ENCODE assay signal across 14 cellular contexts in genomic region chr19:8373867-8374813, GRCh38. TPM values are rescaled to one million over a fixed set of nuclear protein-coding genes. Genes with fewer than 3 reads are reported as not detected.
A peak's percentile ranks its signal among the peaks of the same experiment; 100 is the strongest.
DNase-seq lines count a peak whose midpoint lies in the region; ATAC-seq, FAIRE-seq and TF ChIP-seq lines count a peak whose summit lies in the region.
"Had no signal": no experiment of that assay in that cellular context is flagged by ENCODE, and none has a peak within 500 bp of the region (broad histone marks: within the 10 kb centered on the region; RNA-seq: fewer than 3 reads in every experiment).

No MANE protein-coding gene starts in this region.

- WGBS in hepatocyte (ENCODE audit: low lambda C conversion rate, missing lambda C conversion rate) = 88% methylated on average over 26 of the region's 26 CpGs
- 60 to 75% (median 64%) methylated on average over 26 of the region's 26 CpGs for WGBS in small intestine, 3 donors

- H3K79me2 ChIP-seq in GM23338 (replicated peaks; ENCODE audit: insufficient read depth) (no peaks in the 10 kb centered on the region), hepatocyte (no peaks in the 10 kb centered on the region)

- no peak overlapping the region for H2AFZ ChIP-seq in GM23338
- H2AFZ ChIP-seq in hepatocyte = no peak overlapping the region

- H3F3A ChIP-seq in GM23338 (replicated peaks; ENCODE audit: low read depth) = 0 out of 2 replicates have a peak, but pooled peaks cover 2% of the 10 kb centered on the region

- TF ChIP-seq CTCF in GM23338 (conservative IDR thresholded peaks at IDR 0.05; ENCODE audit: low read depth in 2 of 2) = peak in 1 of 2 experiments; percentile 53; a peak in 2 of 4 replicates
- no peak for TF ChIP-seq CTCF in astrocyte of the spinal cord (IDR thresholded peaks at IDR 0.05; ENCODE audit: low read depth, low read length)
- no peak for TF ChIP-seq CTCF in hepatocyte (IDR thresholded peaks at IDR 0.05; ENCODE audit: poor library complexity)
- no peak for TF ChIP-seq CTCF in vagina (IDR thresholded peaks at IDR 0.05)

- H3K4me2 ChIP-seq in GM23338 (no peak overlapping the region), hepatocyte (no peak overlapping the region)
- H3K4me2 ChIP-seq: BLaER1 had no signal

- TF ChIP-seq POLR2A in vagina (IDR thresholded peaks at IDR 0.05) = no peak

- no peak overlapping the region for H3K4me3 Mint-ChIP-seq in GM23338
- H3K4me3 Mint-ChIP-seq: natural killer cell had no signal

- H3K36me3 ChIP-seq in GM23338 (ENCODE audit: insufficient read depth) (no peaks in the 10 kb centered on the region), hepatocyte (replicated peaks; ENCODE audit: insufficient read depth, low read depth) (no peaks in the 10 kb centered on the region), small intestine (ENCODE audit: control insufficient read depth in 2 of 2, insufficient read depth in 2 of 2, low read length in 2 of 2) (no peaks in the 10 kb centered on the region), vagina (peaks cover 0 to 14% of the 10 kb centered on the region in 2 donors)

- H3K9me3 ChIP-seq in hepatocyte (ENCODE audit: low read depth) (no peaks in the 10 kb centered on the region), small intestine (ENCODE audit: control insufficient read depth, low read depth) (no peaks in the 10 kb centered on the region), vagina (no peaks in the 10 kb centered on the region)

- peaks cover 14% of the 10 kb centered on the region for H3K36me3 Mint-ChIP-seq in GM23338 (ENCODE audit: low read depth)
- H3K36me3 Mint-ChIP-seq: natural killer cell had no signal

- no peak overlapping the region for H3K27ac ChIP-seq in GM23338 (ENCODE audit: low read depth)
- H3K27ac ChIP-seq in hepatocyte = peak overlapping the region; percentile 30
- peak overlapping the region in 1 of 2 donors; percentile 59 for H3K27ac ChIP-seq in small intestine (ENCODE audit: low read depth in 1 of 2, low read length in 1 of 2)
- no peak overlapping the region for H3K27ac ChIP-seq in vagina
- H3K27ac ChIP-seq: BLaER1 had no signal

- no peak overlapping the region for H3K27ac Mint-ChIP-seq in GM23338
- H3K27ac Mint-ChIP-seq: activated naive CD4-positive, alpha-beta T cell treated with anti-CD3 and anti-CD28 coated beads, Interleukin-2, amount 50 U/mL, for 72 hours; natural killer cell had no signal

- H3K9me2 ChIP-seq in GM23338 (ENCODE audit: insufficient read depth) = no peaks in the 10 kb centered on the region
- H3K9me2 ChIP-seq in hepatocyte (replicated peaks; ENCODE audit: insufficient read depth) = no peaks in the 10 kb centered on the region

- H3K4me3 ChIP-seq in GM23338 (no peak overlapping the region), astrocyte of the spinal cord (ENCODE audit: low read depth, low read length) (no peak overlapping the region), hepatocyte (no peak overlapping the region), small intestine (ENCODE audit: low read depth in 1 of 2, low read length in 2 of 2) (no peak overlapping the region), vagina (no peak overlapping the region)
- H3K4me3 ChIP-seq: BLaER1 had no signal

- H3K4me1 ChIP-seq in GM23338 (ENCODE audit: insufficient read depth) = no peaks in the 10 kb centered on the region
- H3K4me1 ChIP-seq in hepatocyte (ENCODE audit: insufficient read depth) = peaks cover 3% of the 10 kb centered on the region
- H3K4me1 ChIP-seq in small intestine (ENCODE audit: control insufficient read depth in 2 of 2, insufficient read depth in 1 of 2, low read depth in 1 of 2, low read length in 1 of 2) = peaks cover 0 to 2% of the 10 kb centered on the region in 2 donors
- no peaks in the 10 kb centered on the region for H3K4me1 ChIP-seq in vagina

- no peaks in the 10 kb centered on the region for H3K27me3 ChIP-seq in GM23338 (ENCODE audit: insufficient read depth)
- no peaks in the 10 kb centered on the region for H3K27me3 ChIP-seq in hepatocyte
- H3K27me3 ChIP-seq in small intestine (ENCODE audit: control insufficient read depth in 2 of 2, insufficient read depth in 2 of 2, low read length in 2 of 2) = no peaks in the 10 kb centered on the region
- H3K27me3 ChIP-seq in vagina = no peaks in the 10 kb centered on the region
- H3K27me3 ChIP-seq: BLaER1 had no signal

- ATAC-seq in GM23338 (peak; percentile 50; the same call in 2 of the 3 replicates), HG02763 (IDR thresholded peaks at IDR 0.05; ENCODE audit: unreplicated experiment) (no peak)
- ATAC-seq: activated naive CD4-positive, alpha-beta T cell treated with anti-CD3 and anti-CD28 coated beads, Interleukin-2, amount 50 U/mL, for 72 hours; natural killer cell had no signal

- in situ Hi-C loops in astrocyte of the spinal cord (cut with HindIII; ENCODE audit: low sequenced_read_pairs) = no loop called here

- peaks cover 8% of the 10 kb centered on the region for H3K27me3 Mint-ChIP-seq in GM23338 (ENCODE audit: insufficient read depth, low read depth, poor library complexity)

- intact Hi-C loops in vagina (cut with DNase I) = no loop called here

- no peaks in the 10 kb centered on the region for H4K20me1 ChIP-seq in GM23338 (replicated peaks; ENCODE audit: insufficient read depth)
- H4K20me1 ChIP-seq in hepatocyte (ENCODE audit: insufficient read depth, poor library complexity, severe bottlenecking) = no peaks in the 10 kb centered on the region
- H4K20me1 ChIP-seq: BLaER1 had no signal

- H3K4me1 Mint-ChIP-seq in GM23338 = no peaks in the 10 kb centered on the region
- H3K4me1 Mint-ChIP-seq: natural killer cell had no signal

- H3K9me3 Mint-ChIP-seq in GM23338 = peaks cover 7% of the 10 kb centered on the region
- H3K9me3 Mint-ChIP-seq: activated naive CD4-positive, alpha-beta T cell treated with anti-CD3 and anti-CD28 coated beads, Interleukin-2, amount 50 U/mL, for 72 hours; natural killer cell had no signal

- DNase-seq in GM23338 (ENCODE audit: low spot score) (no peak), astrocyte of the spinal cord (ENCODE audit: low read depth, low spot score) (peak; percentile 42), hepatocyte (ENCODE audit: low spot score) (no peak), small intestine (peak; percentile 65), NCI-H1694 (lab: John Stamatoyannopoulos, UW) (no peak), OCI-M2 (lab: John Stamatoyannopoulos, UW; ENCODE audit: unreplicated experiment) (no peak), vagina (ENCODE audit: extremely low spot score in 2 of 2) (no peak)
- DNase-seq: GDM1, MM.1S, natural killer cell had no signal

- no peak for FAIRE-seq in small intestine (lab: Jason Lieb, UNC)
- FAIRE-seq: islet of Langerhans had no signal

TF ChIP-seq in GM23338, 12 proteins besides CTCF, POLR2A, EP300 and RAD21 (continues in another document):
- TF ChIP-seq ZNF331 (CRISPR knock-in tag; IDR thresholded peaks at IDR 0.05; ENCODE audit: low read depth) (no peak), REST (IDR thresholded peaks at IDR 0.05; ENCODE audit: unreplicated experiment) (no peak), JUNB (IDR thresholded peaks at IDR 0.05; ENCODE audit: unreplicated experiment) (no peak)

RNA-seq across cellular contexts. Expression of gene ANGPTL4, which starts 10.2 kb away (rescaled TPM):
- total RNA-seq in GM23338 (2014; rRNA removed; shearing (Covaris generic)) = 1.4 and 2.2 TPM in 2 replicates
- polyA plus RNA-seq in GM23338 (2016; fragmentation: Nextera tagmentation; extraction: Ambion mirVana) (1.9 and 2.1 TPM in 2 replicates), hepatocyte (23.4 and 26.3 TPM in 2 replicates), small intestine (10 to 100 TPM in 2 of 3 donors, 1 to 10 TPM in 1; 7.3 to 24.8 (median 10.0) TPM)
- total RNA-seq in hepatocyte (12.0 and 14.7 TPM in 2 replicates), vagina (92.8 TPM)
- total RNA-seq: natural killer cell had no signal

RNA-seq across cellular contexts. Expression of gene RAB11B, which starts 16.0 kb away (rescaled TPM):
- 70.0 and 79.6 TPM in 2 replicates for total RNA-seq in GM23338 (2014; rRNA removed; shearing (Covaris generic))
- polyA plus RNA-seq in GM23338 (2016; fragmentation: Nextera tagmentation; extraction: Ambion mirVana) (64.8 and 66.0 TPM in 2 replicates), hepatocyte (174 and 216 TPM in 2 replicates), small intestine (10 to 100 TPM; 55.7 to 86.8 (median 57.6) TPM)
- total RNA-seq in hepatocyte (30.9 and 47.1 TPM in 2 replicates), vagina (88.1 TPM)

RNA-seq across cellular contexts. Expression of gene KANK3, which starts 31.1 kb away (rescaled TPM):
- 8.7 and 9.3 TPM in 2 replicates for total RNA-seq in GM23338 (2014; rRNA removed; shearing (Covaris generic))
- polyA plus RNA-seq in GM23338 (2016; fragmentation: Nextera tagmentation; extraction: Ambion mirVana) (2.0 and 2.2 TPM in 2 replicates), hepatocyte (1.2 TPM in 1 of 2 replicates, not detected in the other), small intestine (10 to 100 TPM in 1 of 3 donors, 1 to 10 TPM in 2; 1.3 to 13.0 (median 4.6) TPM)
- total RNA-seq in hepatocyte (0.56 and 3.2 TPM in 2 replicates), vagina (20.9 TPM)

RNA-seq across cellular contexts. Expression of gene MARCHF2, which starts 39.0 kb away (rescaled TPM):
- 50.1 and 58.7 TPM in 2 replicates for total RNA-seq in GM23338 (2014; rRNA removed; shearing (Covaris generic))
- polyA plus RNA-seq in GM23338 (2016; fragmentation: Nextera tagmentation; extraction: Ambion mirVana) (18.9 and 20.7 TPM in 2 replicates), hepatocyte (32.9 and 38.5 TPM in 2 replicates), small intestine (10 to 100 TPM; 20.9 to 30.0 (median 28.0) TPM)
- total RNA-seq in hepatocyte (39.0 and 73.5 TPM in 2 replicates), vagina (146 TPM)

RNA-seq across cellular contexts. Expression of gene RPS28, which starts 52.8 kb away (rescaled TPM):
- total RNA-seq in GM23338 (2014; rRNA removed; shearing (Covaris generic)) = 151 and 174 TPM in 2 replicates
- 1,790 and 2,003 TPM in 2 replicates for polyA plus RNA-seq in GM23338 (2016; fragmentation: Nextera tagmentation; extraction: Ambion mirVana)
- 293 and 312 TPM in 2 replicates for total RNA-seq in hepatocyte
- polyA plus RNA-seq in hepatocyte = 683 and 693 TPM in 2 replicates
- 100 to 1,000 TPM; 449 to 911 (median 838) TPM for polyA plus RNA-seq in small intestine
- 516 TPM for total RNA-seq in vagina

Comparison
In these comparisons a context has a peak if more than half of its experiments do, and no peak if none do; other contexts are left out.
1. DNase-seq: peak in astrocyte of the spinal cord (single experiment) and small intestine (single experiment); none in GM23338 (single experiment), hepatocyte (single experiment), NCI-H1694 (single experiment), OCI-M2 (single experiment) and vagina (0 of 2).